In genomic region chr9:26955222-26955903, GRCh38 we compare ENCODE assay signal across 8 cellular contexts. TPM values are rescaled to one million over a fixed set of nuclear protein-coding genes. Genes with fewer than 3 reads are reported as not detected.
DNase-seq lines count a peak whose midpoint lies in the region; ATAC-seq and TF ChIP-seq lines count a peak whose summit lies in the region.

No MANE protein-coding gene starts in this region.

- intact Hi-C loops in Panc1 (cut with micrococcal nuclease; ENCODE audit: unreplicated experiment), result no loop called here

- no peaks in the 10 kb centered on the region for H3K27me3 ChIP-seq in Panc1 (ENCODE audit: control insufficient read depth, insufficient read depth, low read length)
- no peaks in the 10 kb centered on the region for H3K27me3 ChIP-seq in effector memory CD4-positive, alpha-beta T cell (replicated peaks; ENCODE audit: control insufficient read depth, insufficient read depth, low read length, poor library complexity, severe bottlenecking)
- no peaks in the 10 kb centered on the region for H3K27me3 ChIP-seq in muscle layer of colon (ENCODE audit: control insufficient read depth in 1 of 2, insufficient read depth in 2 of 2, low read length in 2 of 2)

- CTCF ChIA-PET in Panc1 (lab: Charles Lee), result no interaction called here

- peak overlapping the region; percentile 61 for H3K27ac ChIP-seq in Panc1 (ENCODE audit: low read length)
- peak overlapping the region; percentile 85 for H3K27ac ChIP-seq in effector memory CD4-positive, alpha-beta T cell (ENCODE audit: insufficient read depth, low read length, poor library complexity, severe bottlenecking)
- peak overlapping the region; percentile 75 for H3K27ac ChIP-seq in muscle layer of colon (ENCODE audit: low read depth, low read length)

- in situ Hi-C loops in Panc1 (cut with HindIII; ENCODE audit: low pct_unique_long_range_greater_than_20kb, low sequenced_read_pairs), result no loop called here

- ATAC-seq in GM21529 (IDR thresholded peaks at IDR 0.05; ENCODE audit: unreplicated experiment) (peak; percentile 37), Panc1 (no peak), HG02623 (IDR thresholded peaks at IDR 0.05; ENCODE audit: unreplicated experiment) (no peak)

- H3K9ac ChIP-seq in muscle layer of colon (ENCODE audit: low read length), result peak overlapping the region; percentile 92

- DNase-seq in C1 segment of cervical spinal cord (lab: John Stamatoyannopoulos, UW), result peak in 8 of 14 donors; percentile 3 to 36 (median 12)
- no peak for DNase-seq in Panc1 (ENCODE audit: low read depth, low spot score)
- DNase-seq in effector memory CD4-positive, alpha-beta T cell, result no peak
- no peak for DNase-seq in GOT3 (lab: John Stamatoyannopoulos, UW)
- DNase-seq in NCI-H187 treated with DMSO at 0.1 percent for 48 hours (lab: John Stamatoyannopoulos, UW), result no peak

- no TSS peak for BruUV-seq in Panc1 (replicated peaks; lab: Mats Ljungman, UMichigan)

- H3K9me3 ChIP-seq in Panc1 (ENCODE audit: control insufficient read depth, insufficient read depth, low read depth, low read length) (no peaks in the 10 kb centered on the region), muscle layer of colon (ENCODE audit: low read length) (no peaks in the 10 kb centered on the region)
- no peaks in the 10 kb centered on the region for H3K9me3 ChIP-seq in effector memory CD4-positive, alpha-beta T cell (ENCODE audit: control insufficient read depth, low read length)

- POLR2A ChIA-PET in Panc1 (lab: Charles Lee), result no interaction called here

- no peak for TF ChIP-seq CTCF in Panc1 (IDR thresholded peaks at IDR 0.05)

- H3K4me1 ChIP-seq in Panc1 (ENCODE audit: control insufficient read depth, insufficient read depth, low read length), result no peaks in the 10 kb centered on the region
- peaks cover 8% of the 10 kb centered on the region for H3K4me1 ChIP-seq in effector memory CD4-positive, alpha-beta T cell (ENCODE audit: control insufficient read depth, insufficient read depth, low read length, poor library complexity, severe bottlenecking)
- H3K4me1 ChIP-seq in muscle layer of colon (ENCODE audit: insufficient read depth, low read length), result peaks cover 6% of the 10 kb centered on the region

- H3K36me3 ChIP-seq in Panc1 (ENCODE audit: control insufficient read depth, insufficient read depth, low read length) (no peaks in the 10 kb centered on the region), muscle layer of colon (ENCODE audit: insufficient read depth, low read length) (no peaks in the 10 kb centered on the region)
- no peaks in the 10 kb centered on the region for H3K36me3 ChIP-seq in effector memory CD4-positive, alpha-beta T cell (ENCODE audit: control insufficient read depth, insufficient read depth, low read length)

- H3K4me3 ChIP-seq in Panc1 (ENCODE audit: low read depth in 2 of 2, low read length in 2 of 2) (peak overlapping the region; percentile 55 to 68), muscle layer of colon (ENCODE audit: low read depth in 1 of 2, low read length in 2 of 2) (peak overlapping the region; percentile 43 to 96)
- peak overlapping the region; percentile 61 for H3K4me3 ChIP-seq in effector memory CD4-positive, alpha-beta T cell (ENCODE audit: insufficient read depth, low read depth, low read length, poor library complexity, severe bottlenecking)

RNA-seq across cellular contexts. Expression of gene IFT74, which starts 0.8 kb away (rescaled TPM):
- total RNA-seq in Panc1 (2021; ENCODE audit: unreplicated experiment), result 6.0 TPM
- 2.9 TPM for polyA plus RNA-seq in Panc1 (2012; ENCODE audit: insufficient read length)

RNA-seq across cellular contexts. Expression of gene PLAA, which starts 8.3 kb away (rescaled TPM):
- 13.3 TPM for total RNA-seq in Panc1 (2021; ENCODE audit: unreplicated experiment)
- 13.1 TPM for polyA plus RNA-seq in Panc1 (2012; ENCODE audit: insufficient read length)

RNA-seq across cellular contexts. Expression of gene LRRC19, which starts 50.1 kb away (rescaled TPM):
- not detected for total RNA-seq in Panc1 (2021; ENCODE audit: unreplicated experiment)
- polyA plus RNA-seq in Panc1 (2012; ENCODE audit: insufficient read length), result not detected

Comparison
In these comparisons a context has a peak if more than half of its experiments do, and no peak if none do; other contexts are left out.
1. DNase-seq: peak in C1 segment of cervical spinal cord (8 of 14); none in Panc1 (single experiment), effector memory CD4-positive, alpha-beta T cell (0 of 3), GOT3 (single experiment) and NCI-H187 treated with DMSO at 0.1 percent for 48 hours (single experiment).
2. Peak in every context shown above with its lines, with median percentiles within 50 percentile points of each other: H3K27ac ChIP-seq and H3K4me3 ChIP-seq.